In genomic region chr10:130138479-130138866, GRCh38 we compare ENCODE assay signal across 8 cellular contexts. TPM values are rescaled to one million over a fixed set of nuclear protein-coding genes. Genes with fewer than 3 reads are reported as not detected.
DNase-seq lines count a peak whose midpoint lies in the region; ATAC-seq and TF ChIP-seq lines count a peak whose summit lies in the region.

No MANE protein-coding gene starts in this region.

- H3K9ac ChIP-seq in PC-3 (ENCODE audit: low read length) = peak overlapping the region; percentile 89

- H3K4me1 Mint-ChIP-seq in activated naive CD4-positive, alpha-beta T cell treated with anti-CD3 and anti-CD28 coated beads for 36 hours (ENCODE audit: low read depth) = peaks cover 66% of the 10 kb centered on the region

- peaks cover 14% of the 10 kb centered on the region for H3K4me1 ChIP-seq in PC-3 (ENCODE audit: insufficient read depth, low read length)

- BruUV-seq in PC-3 (replicated peaks; lab: Mats Ljungman, UMichigan) = no TSS peak

- no peaks in the 10 kb centered on the region for H3K27me3 Mint-ChIP-seq in activated naive CD4-positive, alpha-beta T cell treated with anti-CD3 and anti-CD28 coated beads for 36 hours (ENCODE audit: low read depth)

- peaks cover 42% of the 10 kb centered on the region for H4K20me1 ChIP-seq in PC-3 (ENCODE audit: low read length)

- peaks cover 13% of the 10 kb centered on the region for H3K36me3 Mint-ChIP-seq in activated naive CD4-positive, alpha-beta T cell treated with anti-CD3 and anti-CD28 coated beads for 36 hours (ENCODE audit: low read depth)

- peak overlapping the region; percentile 99 for H3K4me2 ChIP-seq in PC-3 (ENCODE audit: low read length)

- peak; percentile 26 for DNase-seq in activated naive CD4-positive, alpha-beta T cell treated with anti-CD3 and anti-CD28 coated beads for 36 hours
- no peak for DNase-seq in activated naive CD4-positive, alpha-beta T cell treated with anti-CD3 and anti-CD28 coated beads, Interleukin-2, amount 50 U/mL, for 16 hours
- DNase-seq in PC-3 (peak; percentile 84), erythroblast (lab: John Stamatoyannopoulos, UW) (peak; percentile 46 to 79), posterior vena cava (ENCODE audit: low spot score) (no peak), H7 (no peak), NCI-H226 (no peak)
- peak; percentile 46 for DNase-seq in stimulated activated CD4-positive, alpha-beta T cell treated with anti-CD3 and anti-CD28 coated beads, Interleukin-15, amount 100 ng/mL, for 24 hours

- TF ChIP-seq CTCF in PC-3 (conservative IDR thresholded peaks at IDR 0.05; ENCODE audit: low read depth, low read length) = no peak

- ATAC-seq in PC-3 = peak; percentile 75

- peaks cover 71% of the 10 kb centered on the region for H3K79me2 ChIP-seq in PC-3 (ENCODE audit: low read length)

- peak overlapping the region; percentile 86 for H3K27ac ChIP-seq in PC-3 (ENCODE audit: low read length)

- no peak for TF ChIP-seq POLR2A in erythroblast (IDR thresholded peaks at IDR 0.05; ENCODE audit: low read length)

- CTCF ChIA-PET in activated naive CD4-positive, alpha-beta T cell treated with anti-CD3 and anti-CD28 coated beads for 36 hours (lab: Charles Lee) = interaction anchor here (3.3 kb wide), 1 partner anchor 28 kb away, joined by 21 read pairs; the partner anchor contains the start of gene C10orf143
- CTCF ChIA-PET in PC-3 (lab: Charles Lee) = interaction anchor here (0.6 to 1.1 kb wide), 3 partner anchors 22 to 285 kb away, joined by 6 to 10 read pairs (median 6); no protein-coding TSS in a partner anchor

- no peaks in the 10 kb centered on the region for H3K9me3 Mint-ChIP-seq in activated naive CD4-positive, alpha-beta T cell treated with anti-CD3 and anti-CD28 coated beads for 36 hours

- H3F3A ChIP-seq in PC-3 (ENCODE audit: low read length, unreplicated experiment) = no peaks in the 10 kb centered on the region

- H3K27me3 ChIP-seq in PC-3 (ENCODE audit: low read length) (no peaks in the 10 kb centered on the region), H7 (ENCODE audit: control insufficient read depth, insufficient read depth, low read length) (no peaks in the 10 kb centered on the region)

- peak overlapping the region; percentile 81 for H3K4me3 Mint-ChIP-seq in activated naive CD4-positive, alpha-beta T cell treated with anti-CD3 and anti-CD28 coated beads for 36 hours

- H3K36me3 ChIP-seq in PC-3 (ENCODE audit: low read depth, low read length) (0 out of 2 replicates have a peak, but pooled peaks cover 2% of the 10 kb centered on the region), H7 (replicated peaks; ENCODE audit: control insufficient read depth, insufficient read depth, low read length) (no peaks in the 10 kb centered on the region)

- H3K27ac Mint-ChIP-seq in activated naive CD4-positive, alpha-beta T cell treated with anti-CD3 and anti-CD28 coated beads for 36 hours = peak overlapping the region; percentile 15

- H2AFZ ChIP-seq in PC-3 (ENCODE audit: low read length) = no peak overlapping the region

- H3K4me3 ChIP-seq in PC-3 (ENCODE audit: low read length) (peak overlapping the region; percentile 89), H7 (ENCODE audit: insufficient read depth, low read depth, low read length) (no peak overlapping the region)

- POLR2A ChIA-PET in PC-3 (lab: Charles Lee; ENCODE audit: unreplicated experiment) = no interaction called here

- intact Hi-C loops in activated naive CD4-positive, alpha-beta T cell treated with anti-CD3 and anti-CD28 coated beads for 36 hours (cut with micrococcal nuclease) = no loop called here
- intact Hi-C loops in PC-3 (cut with micrococcal nuclease) (no loop called here), posterior vena cava (cut with DNase I) (no loop called here)

- no peaks in the 10 kb centered on the region for H3K9me2 ChIP-seq in PC-3 (replicated peaks; ENCODE audit: low read length)

- no peaks in the 10 kb centered on the region for H3K9me3 ChIP-seq in PC-3 (ENCODE audit: low read length)

RNA-seq across cellular contexts. Expression of gene GLRX3, which starts 2.3 kb away (rescaled TPM):
- total RNA-seq in activated naive CD4-positive, alpha-beta T cell treated with anti-CD3 and anti-CD28 coated beads for 36 hours = 10 to 100 TPM; 86.2 to 86.5 TPM
- total RNA-seq in PC-3 (2014; rRNA removed) = 98.1 and 107 TPM in 2 replicates
- total RNA-seq in posterior vena cava = 10 to 100 TPM; 48.6 to 73.8 TPM
- total RNA-seq in H7 (2014; rRNA removed; shearing (Covaris generic)) = 151 and 161 TPM in 2 replicates

RNA-seq across cellular contexts. Expression of gene C10orf143, which starts 27.8 kb away (rescaled TPM):
- total RNA-seq in activated naive CD4-positive, alpha-beta T cell treated with anti-CD3 and anti-CD28 coated beads for 36 hours = 1 to 10 TPM; 3.3 to 3.5 TPM
- total RNA-seq in PC-3 (2014; rRNA removed) = 0.29 TPM in 1 of 2 replicates, not detected in the other
- 1 to 10 TPM; 3.1 to 3.2 TPM for total RNA-seq in posterior vena cava
- total RNA-seq in H7 (2014; rRNA removed; shearing (Covaris generic)) = 0.42 and 2.3 TPM in 2 replicates

Comparison
In these comparisons a context has a peak if more than half of its experiments do, and no peak if none do; other contexts are left out.
1. DNase-seq: peak in activated naive CD4-positive, alpha-beta T cell treated with anti-CD3 and anti-CD28 coated beads for 36 hours (single experiment), PC-3 (single experiment), erythroblast (2 of 2) and stimulated activated CD4-positive, alpha-beta T cell treated with anti-CD3 and anti-CD28 coated beads, Interleukin-15, amount 100 ng/mL, for 24 hours (single experiment); none in activated naive CD4-positive, alpha-beta T cell treated with anti-CD3 and anti-CD28 coated beads, Interleukin-2, amount 50 U/mL, for 16 hours (single experiment), posterior vena cava (single experiment), H7 (single experiment) and NCI-H226 (single experiment).